In genomic region chr1:9735800-9736199, GRCh38 we compare ENCODE assay signal across 1 cellular context.
TF ChIP-seq lines count a peak whose summit lies in the region.

No MANE protein-coding gene starts in this region.

TF ChIP-seq in SK-N-SH, 30 proteins besides CTCF, POLR2A, EP300 and RAD21 (continued from another document):
- no peak for TF ChIP-seq CHD2 (IDR thresholded peaks at IDR 0.05; ENCODE audit: low read length, partially characterized antibody)
- no peak for TF ChIP-seq RCOR1 (IDR thresholded peaks at IDR 0.05; ENCODE audit: low read length)
